In the genomic region with DNA sequence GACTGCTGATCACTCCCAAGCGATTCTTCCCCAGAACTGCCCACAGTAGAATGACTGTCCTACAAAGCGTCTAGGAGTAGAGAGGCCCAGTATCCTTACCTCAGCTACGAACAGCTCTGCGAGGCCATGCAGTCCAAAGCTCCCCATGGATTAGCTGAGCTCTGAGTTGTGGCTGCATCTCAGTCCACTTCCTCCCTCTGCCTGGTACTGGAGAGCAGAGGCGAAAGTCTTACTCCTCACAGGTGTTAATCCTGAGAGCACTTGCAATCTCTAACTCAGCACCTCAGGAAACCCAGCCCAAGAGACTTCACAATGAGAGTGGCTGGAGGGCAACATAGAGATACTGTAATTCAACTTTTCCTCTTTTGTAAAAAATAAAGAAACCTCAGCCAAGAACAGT, we compare ENCODE assay signal across 20 cellular contexts.
DNase-seq lines count a peak whose midpoint lies in the region; ATAC-seq and TF ChIP-seq lines count a peak whose summit lies in the region.
"Had no signal": no experiment of that assay in that cellular context is flagged by ENCODE, and none has a peak within 500 bp of the region (broad histone marks: within the 10 kb centered on the region; RNA-seq: fewer than 3 reads in every experiment).

No MANE protein-coding gene starts in this region.

- H3K4me2 ChIP-seq in IMR-90 (ENCODE audit: low read depth, low read length) = no peak overlapping the region

- H3K9me3 Mint-ChIP-seq in WTC11 (0 out of 2 replicates have a peak, but pooled peaks cover 3% of the 10 kb centered on the region), osteocyte (ENCODE audit: unreplicated experiment) (no peaks in the 10 kb centered on the region)
- no peaks in the 10 kb centered on the region for H3K9me3 Mint-ChIP-seq in stimulated activated memory B cell treated with anti-CD40 and anti-IgM and Interleukin-4, amounts not matched to agents 10 μg/mL and 1 μg/mL and 100 μg/mL, for 72 hours

- H2BK5ac ChIP-seq in IMR-90 (ENCODE audit: low read depth, low read length, poor library complexity, severe bottlenecking) = no peak overlapping the region

- dilution Hi-C loops in IMR-90 (cut with HindIII; ENCODE audit: low sequenced_read_pairs, unreplicated experiment) = no loop called here

- H2BK20ac ChIP-seq in IMR-90 (ENCODE audit: low read depth, low read length) = peak overlapping the region; percentile 64

- no peak for ATAC-seq in IMR-90 (ENCODE audit: low read depth)
- ATAC-seq in WTC11 = peak; percentile 65
- peak; percentile 20 for ATAC-seq in stimulated activated memory B cell treated with anti-CD40 and anti-IgM and Interleukin-4, amounts not matched to agents 10 μg/mL and 1 μg/mL and 100 μg/mL, for 72 hours

- H3K9me1 ChIP-seq in IMR-90 (ENCODE audit: insufficient read depth, low read length) = peaks cover 4% of the 10 kb centered on the region; the same call in 1 of the 2 replicates

- H3K27ac ChIP-seq in IMR-90 (ENCODE audit: insufficient read depth, low read length) = no peak overlapping the region

- peak overlapping the region; percentile 12; the same call in 1 of the 2 replicates for H4K91ac ChIP-seq in IMR-90 (ENCODE audit: insufficient read depth, low read depth, low read length)

- H3K14ac ChIP-seq in IMR-90 (replicated peaks; ENCODE audit: low read depth, low read length) = peak overlapping the region; percentile 15; the same call in 1 of the 2 replicates

- H3K18ac ChIP-seq in IMR-90 (ENCODE audit: low read depth, low read length) = no peak overlapping the region

- H3K4me1 Mint-ChIP-seq in WTC11 (peaks cover 24% of the 10 kb centered on the region), osteocyte (ENCODE audit: unreplicated experiment) (peaks cover 5% of the 10 kb centered on the region)
- no peaks in the 10 kb centered on the region for H3K4me1 Mint-ChIP-seq in stimulated activated memory B cell treated with anti-CD40 and anti-IgM and Interleukin-4, amounts not matched to agents 10 μg/mL and 1 μg/mL and 100 μg/mL, for 72 hours
- H3K4me1 Mint-ChIP-seq: CD4-positive, CD25-positive, alpha-beta regulatory T cell; CD8-positive, alpha-beta memory T cell; IgD-negative memory B cell had no signal

- TF ChIP-seq CTCF in IMR-90 (conservative IDR thresholded peaks at IDR 0.05; ENCODE audit: low read depth, low read length) (no peak), WTC11 (IDR thresholded peaks at IDR 0.05) (no peak), osteocyte (IDR thresholded peaks at IDR 0.05) (no peak)

- H2AFZ ChIP-seq in IMR-90 (replicated peaks; ENCODE audit: low read length, poor library complexity) = no peak overlapping the region

- TF ChIP-seq RAD21 in IMR-90 (IDR thresholded peaks at IDR 0.05; ENCODE audit: low read length) = no peak

- peak overlapping the region; percentile 32; the same call in 1 of the 2 replicates for H3K4ac ChIP-seq in IMR-90 (ENCODE audit: low read depth, low read length)

- WGBS in IMR-90 (ENCODE audit: extremely low coverage in 2 of 2, insufficient read length in 1 of 2), 2 experiments = 87% methylated on average over 3 of the region's 5 CpGs; no CpG with 5 or more reads in 1 of the 2 experiments

- no peak for TF ChIP-seq POLR2A in IMR-90 (IDR thresholded peaks at IDR 0.05; ENCODE audit: low read depth, low read length)

- 0 out of 4 replicates have a peak overlapping the region, but pooled peaks of 1 of the 2 experiments have one; percentile 29 for H4K8ac ChIP-seq in IMR-90 (ENCODE audit: low read depth in 2 of 2, low read length in 2 of 2)

- no peak for DNase-seq in IMR-90
- DNase-seq in WTC11 (ENCODE audit: low spot score) = no peak
- DNase-seq in iPS-NIHi7 (ENCODE audit: extremely low spot score) = peak; percentile 24
- no peak for DNase-seq in NCI-H446 treated with DMSO at 0.1 percent for 48 hours (lab: John Stamatoyannopoulos, UW)
- DNase-seq in activated T-cell treated with anti-CD3 and anti-CD28 coated beads, Interleukin-2, amount 50 U/mL, for 48 hours = no peak
- DNase-seq in osteocyte (ENCODE audit: extremely low spot score, unreplicated experiment) = no peak
- DNase-seq in kidney glomerular epithelial cell (lab: John Stamatoyannopoulos, UW) = no peak
- DNase-seq: ACHN; BE2C; C1 segment of cervical spinal cord; CD4-positive, CD25-positive, alpha-beta regulatory T cell; CD8-positive, alpha-beta memory T cell; COR-L47; DMS 273 treated with DMSO at 0.1 percent for 48 hours; DMS53; GDM1; KBM-7 had no signal

- no peak overlapping the region; the same call in 1 of the 2 replicates for H4K5ac ChIP-seq in IMR-90 (ENCODE audit: low read depth, low read length)

- H3K27ac Mint-ChIP-seq in WTC11 = no peak overlapping the region
- H3K27ac Mint-ChIP-seq in stimulated activated memory B cell treated with anti-CD40 and anti-IgM and Interleukin-4, amounts not matched to agents 10 μg/mL and 1 μg/mL and 100 μg/mL, for 72 hours = no peak overlapping the region
- H3K27ac Mint-ChIP-seq in osteocyte (ENCODE audit: unreplicated experiment) = no peak overlapping the region
- H3K27ac Mint-ChIP-seq: CD4-positive, CD25-positive, alpha-beta regulatory T cell; CD8-positive, alpha-beta memory T cell; IgD-negative memory B cell had no signal

- H3K9ac ChIP-seq in IMR-90 (ENCODE audit: low read depth, low read length) = no peak overlapping the region

- no peaks in the 10 kb centered on the region for H3K27me3 ChIP-seq in IMR-90 (ENCODE audit: control insufficient read depth, insufficient read depth, low read length)
- H3K27me3 ChIP-seq: BE2C had no signal

- H4K20me1 ChIP-seq in IMR-90 (ENCODE audit: insufficient read depth, low read length) = no peaks in the 10 kb centered on the region

- H2AK9ac ChIP-seq in IMR-90 (replicated peaks; ENCODE audit: low read depth, low read length, poor library complexity) = peak overlapping the region; percentile 6

- no peaks in the 10 kb centered on the region; the same call in 1 of the 2 replicates for H3K36me3 ChIP-seq in IMR-90 (ENCODE audit: control insufficient read depth, insufficient read depth, low read length)
- H3K36me3 ChIP-seq: BE2C, HAP-1 had no signal

- H3K36me3 Mint-ChIP-seq in WTC11 (no peaks in the 10 kb centered on the region), osteocyte (ENCODE audit: unreplicated experiment) (no peaks in the 10 kb centered on the region)
- H3K36me3 Mint-ChIP-seq in stimulated activated memory B cell treated with anti-CD40 and anti-IgM and Interleukin-4, amounts not matched to agents 10 μg/mL and 1 μg/mL and 100 μg/mL, for 72 hours = no peaks in the 10 kb centered on the region
- H3K36me3 Mint-ChIP-seq: CD4-positive, CD25-positive, alpha-beta regulatory T cell; CD8-positive, alpha-beta memory T cell; IgD-negative memory B cell had no signal

- no peaks in the 10 kb centered on the region for H3K9me3 ChIP-seq in IMR-90 (ENCODE audit: control insufficient read depth, insufficient read depth, low read length)
- H3K9me3 ChIP-seq: BE2C, HAP-1 had no signal

- CTCF ChIA-PET in IMR-90 (lab: Yijun Ruan, JAX) (interaction anchor here (0.6 kb wide), 1 partner anchor 269 kb away, joined by 3 read pairs; no protein-coding TSS in a partner anchor), WTC11 (lab: Charles Lee) (no interaction called here)

- H3K23ac ChIP-seq in IMR-90 (ENCODE audit: low read depth, low read length) = no peak overlapping the region

- peak overlapping the region; percentile 26; the same call in 1 of the 2 replicates for H2BK120ac ChIP-seq in IMR-90 (ENCODE audit: low read depth, low read length)

- peak overlapping the region; percentile 23; the same call in 1 of the 2 replicates for H2AK5ac ChIP-seq in IMR-90 (ENCODE audit: low read depth, low read length)

- H3K4me1 ChIP-seq in IMR-90 (ENCODE audit: control insufficient read depth, insufficient read depth, low read length) = peaks cover 9% of the 10 kb centered on the region; the same call in 1 of the 2 replicates
- H3K4me1 ChIP-seq: BE2C, HAP-1 had no signal

- H3K79me1 ChIP-seq in IMR-90 (ENCODE audit: low read depth in 1 of 2, low read length in 2 of 2) = peaks cover 4 to 11% of the 10 kb centered on the region in 2 experiments; a peak in 2 of 4 replicates

- H3K56ac ChIP-seq in IMR-90 (ENCODE audit: extremely low read depth, insufficient read depth, low read length) = no peak overlapping the region

- H3K4me3 Mint-ChIP-seq in WTC11 (no peak overlapping the region), osteocyte (ENCODE audit: unreplicated experiment) (no peak overlapping the region)
- no peak overlapping the region for H3K4me3 Mint-ChIP-seq in stimulated activated memory B cell treated with anti-CD40 and anti-IgM and Interleukin-4, amounts not matched to agents 10 μg/mL and 1 μg/mL and 100 μg/mL, for 72 hours
- H3K4me3 Mint-ChIP-seq: CD4-positive, CD25-positive, alpha-beta regulatory T cell; CD8-positive, alpha-beta memory T cell; IgD-negative memory B cell had no signal

- no peak overlapping the region; the same call in 2 of the 3 replicates for H2BK15ac ChIP-seq in IMR-90 (ENCODE audit: low read depth, low read length)

- BruUV-seq in IMR-90 (replicated peaks; lab: Mats Ljungman, UMichigan) = no TSS peak

- H3K4me3 ChIP-seq in IMR-90 (ENCODE audit: insufficient read depth, low read depth, low read length) = no peak overlapping the region
- H3K4me3 ChIP-seq: HAP-1 had no signal

- POLR2A ChIA-PET in IMR-90 (lab: Charles Lee; ENCODE audit: unreplicated experiment) (no interaction called here), WTC11 (lab: Charles Lee) (no interaction called here)

- H3K27me3 Mint-ChIP-seq in WTC11 (ENCODE audit: low read depth) (no peaks in the 10 kb centered on the region), osteocyte (ENCODE audit: unreplicated experiment) (no peaks in the 10 kb centered on the region)
- no peaks in the 10 kb centered on the region for H3K27me3 Mint-ChIP-seq in stimulated activated memory B cell treated with anti-CD40 and anti-IgM and Interleukin-4, amounts not matched to agents 10 μg/mL and 1 μg/mL and 100 μg/mL, for 72 hours
- H3K27me3 Mint-ChIP-seq: CD4-positive, CD25-positive, alpha-beta regulatory T cell; CD8-positive, alpha-beta memory T cell had no signal

- in situ Hi-C loops in IMR-90 (cut with MboI; ENCODE audit: low sequenced_read_pairs) = no loop called here

- intact Hi-C loops in IMR-90 (cut with micrococcal nuclease) = loop anchor here (1.0 kb wide), 1 partner anchor 8 kb away; no protein-coding TSS in a partner anchor

TF ChIP-seq in IMR-90, 13 proteins besides CTCF, POLR2A, EP300 and RAD21 (continues in another document):
- TF ChIP-seq MXI1 (IDR thresholded peaks at IDR 0.05; ENCODE audit: borderline replicate concordance, low read depth, low read length) (no peak), CEBPB (IDR thresholded peaks at IDR 0.05; ENCODE audit: low read depth, low read length) (no peak), RCOR1 (IDR thresholded peaks at IDR 0.05; ENCODE audit: insufficient replicate concordance, low read length) (no peak), MAFK (IDR thresholded peaks at IDR 0.05; ENCODE audit: low read depth, low read length) (no peak)

TF ChIP-seq in WTC11, 78 proteins besides CTCF, POLR2A, EP300 and RAD21 (continues in another document):
- TF ChIP-seq, protein P1, sequence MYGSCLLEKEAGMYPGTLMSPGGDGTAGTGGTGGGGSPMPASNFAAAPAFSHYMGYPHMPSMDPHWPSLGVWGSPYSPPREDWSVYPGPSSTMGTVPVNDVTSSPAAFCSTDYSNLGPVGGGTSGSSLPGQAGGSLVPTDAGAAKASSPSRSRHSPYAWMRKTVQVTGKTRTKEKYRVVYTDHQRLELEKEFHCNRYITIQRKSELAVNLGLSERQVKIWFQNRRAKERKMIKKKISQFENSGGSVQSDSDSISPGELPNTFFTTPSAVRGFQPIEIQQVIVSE (CRISPR knock-in tag; IDR thresholded peaks at IDR 0.05; ENCODE audit: borderline replicate concordance) = no peak
